8 cellular contexts compared by ENCODE assay signal in the genomic region with DNA sequence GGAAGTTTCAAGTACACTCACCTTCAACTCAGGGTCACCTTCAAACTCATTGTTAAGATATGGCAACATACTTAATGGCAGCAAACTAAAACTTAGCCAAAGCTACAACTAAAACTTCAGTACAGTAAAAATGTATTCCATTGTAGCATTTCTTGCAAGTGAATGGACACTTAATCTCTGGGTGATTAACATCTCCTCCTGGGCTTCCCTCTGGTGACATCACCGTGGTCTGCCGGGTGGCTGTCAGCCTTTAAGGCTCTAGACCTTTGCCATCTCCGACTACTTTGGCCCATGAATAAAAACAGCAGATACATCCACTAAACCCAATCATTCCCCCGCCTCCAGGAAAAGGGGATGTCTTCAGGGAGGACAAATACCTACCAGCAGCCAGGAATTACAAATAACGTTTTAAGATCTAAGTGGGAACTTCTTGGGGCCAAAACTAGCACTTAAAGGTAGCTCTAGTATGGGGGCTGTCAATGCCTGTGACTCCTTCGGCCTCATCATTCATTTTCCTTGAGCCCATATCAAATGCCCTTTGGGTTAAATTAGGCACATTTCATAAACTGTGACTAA. TPM values are rescaled to one million over a fixed set of nuclear protein-coding genes. Genes with fewer than 3 reads are reported as not detected.
A peak's percentile ranks its signal among the peaks of the same experiment; 100 is the strongest.
DNase-seq lines count a peak whose midpoint lies in the region; ATAC-seq, FAIRE-seq and TF ChIP-seq lines count a peak whose summit lies in the region.
"Had no signal": no experiment of that assay in that cellular context is flagged by ENCODE, and none has a peak within 500 bp of the region (broad histone marks: within the 10 kb centered on the region; RNA-seq: fewer than 3 reads in every experiment).

No MANE protein-coding gene starts in this region.

- 27 to 42% methylated on average over 4 to 6 of the region's 6 CpGs for WGBS in esophagus squamous epithelium, 2 donors
- 44 to 56% (median 45%) methylated on average over 6 of the region's 6 CpGs for WGBS in psoas muscle, 3 donors

- no peaks in the 10 kb centered on the region for H4K20me1 ChIP-seq in OCI-LY7 (ENCODE audit: insufficient read depth, low read length)

- ATAC-seq in psoas muscle, result peak in 1 of 4 donors; percentile 6
- no peak for ATAC-seq in HG03432 (IDR thresholded peaks at IDR 0.05; ENCODE audit: unreplicated experiment)
- no peak for ATAC-seq in GM18867 (IDR thresholded peaks at IDR 0.05; ENCODE audit: unreplicated experiment)

- H3K4me3 ChIP-seq in OCI-LY7 (ENCODE audit: low read depth, low read length, poor library complexity, severe bottlenecking), result no peak overlapping the region
- peak overlapping the region; percentile 59 to 78 (median 76) for H3K4me3 ChIP-seq in esophagus squamous epithelium
- H3K4me3 ChIP-seq in psoas muscle, result peak overlapping the region; percentile 61

- H3K4me1 ChIP-seq in ES-I3 (ENCODE audit: insufficient read depth, low read length), result peaks cover 10% of the 10 kb centered on the region
- peaks cover 11% of the 10 kb centered on the region for H3K4me1 ChIP-seq in OCI-LY7 (ENCODE audit: insufficient read depth, low read length, poor library complexity, severe bottlenecking)
- peaks cover 0 to 59% (median 0%) of the 10 kb centered on the region in 3 donors for H3K4me1 ChIP-seq in esophagus squamous epithelium
- H3K4me1 ChIP-seq in psoas muscle, result peaks cover 6% of the 10 kb centered on the region

- H3K27ac ChIP-seq in OCI-LY7 (ENCODE audit: low read depth, low read length, poor library complexity, severe bottlenecking) (no peak overlapping the region), esophagus squamous epithelium (peak overlapping the region; percentile 65 to 92 (median 86)), psoas muscle (no peak overlapping the region)

- CTCF ChIA-PET in OCI-LY7 (lab: Charles Lee; ENCODE audit: unreplicated experiment), result no interaction called here

- TF ChIP-seq CTCF in OCI-LY7 (conservative IDR thresholded peaks at IDR 0.05; ENCODE audit: low read length) (no peak), esophagus squamous epithelium (IDR thresholded peaks at IDR 0.05) (no peak), psoas muscle (IDR thresholded peaks at IDR 0.05) (no peak)

- H3K27me3 ChIP-seq in esophagus squamous epithelium, result peaks cover 0 to 44% (median 0%) of the 10 kb centered on the region in 4 donors
- H3K27me3 ChIP-seq in psoas muscle (ENCODE audit: insufficient read depth in 3 of 3, low read length in 2 of 3), result peaks cover 0 to 36% (median 12%) of the 10 kb centered on the region in 3 donors

- DNase-seq in OCI-LY7 (ENCODE audit: low spot score), result no peak
- DNase-seq in esophagus squamous epithelium (lab: John Stamatoyannopoulos, UW), result no peak
- no peak for DNase-seq in psoas muscle
- no peak for DNase-seq in RCC 7860 (ENCODE audit: low spot score)

- no peaks in the 10 kb centered on the region for H3K9me2 ChIP-seq in OCI-LY7 (ENCODE audit: insufficient read depth, low read length)

- no peaks in the 10 kb centered on the region for H3K9me3 ChIP-seq in ES-I3 (ENCODE audit: control insufficient read depth, insufficient read depth, low read length)
- H3K9me3 ChIP-seq in OCI-LY7 (ENCODE audit: low read length), result no peaks in the 10 kb centered on the region
- H3K9me3 ChIP-seq in esophagus squamous epithelium, result no peaks in the 10 kb centered on the region
- H3K9me3 ChIP-seq in psoas muscle, result no peaks in the 10 kb centered on the region

- H3K79me2 ChIP-seq in OCI-LY7 (ENCODE audit: insufficient read depth, low read depth, low read length), result no peaks in the 10 kb centered on the region

- POLR2A ChIA-PET in OCI-LY7 (lab: Charles Lee), result no interaction called here

- H3K36me3 ChIP-seq in ES-I3 (ENCODE audit: insufficient read depth, low read length) (no peaks in the 10 kb centered on the region), OCI-LY7 (ENCODE audit: insufficient read depth, low read length) (no peaks in the 10 kb centered on the region), esophagus squamous epithelium (peaks cover 0 to 26% (median 0%) of the 10 kb centered on the region in 3 donors), psoas muscle (ENCODE audit: insufficient read depth in 1 of 2, low read depth in 1 of 2) (no peaks in the 10 kb centered on the region)

- peak overlapping the region; percentile 81; the same call in 1 of the 2 replicates for H3K9ac ChIP-seq in ES-I3 (ENCODE audit: low read depth, low read length)

- H2AFZ ChIP-seq in OCI-LY7 (ENCODE audit: low read length), result no peak overlapping the region

- intact Hi-C loops in OCI-LY7 (cut with micrococcal nuclease; ENCODE audit: unreplicated experiment), result no loop called here
- intact Hi-C loops in esophagus squamous epithelium (cut with DNase I), result no loop called here
- intact Hi-C loops in psoas muscle (cut with DNase I), result no loop called here

- TSS peak; percentile 63 for BruUV-seq in OCI-LY7 (replicated peaks; lab: Mats Ljungman, UMichigan)

- no peak for TF ChIP-seq POLR2A in esophagus squamous epithelium (IDR thresholded peaks at IDR 0.05)

- H3K4me2 ChIP-seq in OCI-LY7 (ENCODE audit: low read length), result no peak overlapping the region

- no peak for FAIRE-seq in RCC 7860 (lab: Jason Lieb, UNC)
- FAIRE-seq: endothelial cell of umbilical vein had no signal

RNA-seq across cellular contexts. Expression of gene TFCP2L1, which starts 1.2 kb away (rescaled TPM):
- total RNA-seq in OCI-LY7 (2014; rRNA removed; shearing (Covaris generic)), result 0.06 and 0.18 TPM in 2 replicates
- total RNA-seq in OCI-LY7 (2022) (1.4 and 3.7 TPM in 2 replicates), esophagus squamous epithelium (10 to 100 TPM; 17.9 to 39.7 (median 24.0) TPM), psoas muscle (1 to 10 TPM in 1 of 4 donors, under 1 TPM in 3; 0.17 to 1.8 (median 0.64) TPM)
- 1 to 10 TPM in 1 of 3 donors, under 1 TPM in 2; 0.14 to 1.2 (median 0.53) TPM for polyA plus RNA-seq in psoas muscle
- total RNA-seq: endothelial cell of umbilical vein had no signal
- polyA plus RNA-seq: endothelial cell of umbilical vein had no signal

Comparison
In these comparisons a context has a peak if more than half of its experiments do, and no peak if none do; other contexts are left out.
1. H3K27ac ChIP-seq: peak in esophagus squamous epithelium (4 of 4); none in OCI-LY7 (single experiment) and psoas muscle (single experiment).
2. RNA of gene TFCP2L1, which starts 1.2 kb away (total RNA-seq): 17.9 to 39.7 TPM in esophagus squamous epithelium; 0.06 to 3.7 TPM in OCI-LY7 and 0.17 to 1.8 TPM in psoas muscle; every median in the first group is over 4 times any median in the second.